11 cellular contexts compared by ENCODE assay signal in the genomic region with DNA sequence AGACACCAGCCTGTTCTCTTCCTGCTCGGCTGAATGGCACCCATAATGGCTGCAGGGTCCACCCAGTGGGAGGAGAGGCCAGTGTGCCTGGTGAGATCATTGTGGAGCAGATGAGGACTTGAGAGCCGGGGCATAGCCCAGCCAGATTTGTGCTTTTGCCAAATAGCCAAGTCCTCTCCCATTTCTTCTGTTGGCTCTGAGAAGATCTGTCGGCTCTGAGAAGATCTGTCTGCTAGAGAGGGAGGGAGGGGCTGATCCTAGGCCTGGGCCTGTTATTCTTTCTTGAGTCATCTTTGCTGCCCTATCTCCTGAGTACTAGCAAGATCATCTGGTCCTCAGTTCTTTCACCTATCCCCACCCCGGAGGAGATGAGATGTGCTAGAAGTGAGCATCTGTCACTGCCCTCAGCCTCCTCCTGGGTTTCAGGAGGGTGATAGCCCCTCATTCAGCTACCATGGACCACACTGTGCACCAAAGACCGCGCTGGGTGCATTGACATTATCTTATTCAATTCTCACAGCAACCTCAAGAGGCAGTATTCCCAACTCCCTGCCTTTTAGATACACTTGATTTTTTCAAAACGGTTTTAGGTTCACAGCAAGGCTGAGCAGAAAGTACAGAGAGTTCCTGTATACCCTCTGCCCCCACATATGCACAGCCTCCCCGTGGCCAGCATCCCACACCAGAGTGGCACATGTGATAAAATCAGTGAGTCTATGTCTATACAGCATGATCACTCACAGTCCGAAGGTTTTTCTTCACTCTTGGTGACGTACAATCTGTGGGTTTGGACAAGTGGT.
DNase-seq lines count a peak whose midpoint lies in the region; ATAC-seq, FAIRE-seq and TF ChIP-seq lines count a peak whose summit lies in the region.
"Had no signal": no experiment of that assay in that cellular context is flagged by ENCODE, and none has a peak within 500 bp of the region (broad histone marks: within the 10 kb centered on the region; RNA-seq: fewer than 3 reads in every experiment).

No MANE protein-coding gene starts in this region.

- H3K4me1 ChIP-seq in tibial artery, result peaks cover 0 to 55% (median 25%) of the 10 kb centered on the region in 4 donors

- TF ChIP-seq CTCF in fibroblast of the aortic adventitia (IDR thresholded peaks at IDR 0.05; ENCODE audit: insufficient read depth, low read length) (peak; percentile 50), tibial artery (IDR thresholded peaks at IDR 0.05) (peak; percentile 45 to 53)

- intact Hi-C loops in tibial artery (cut with DNase I; ENCODE audit: low total_unique reads), result loop anchor here (5.0 to 10.0 kb wide), 3 partner anchors 234 to 541 kb away; no protein-coding TSS in a partner anchor

- no peaks in the 10 kb centered on the region for H3K27me3 ChIP-seq in tibial artery

- peak overlapping the region; percentile 44 to 53 for H3K27ac ChIP-seq in tibial artery

- peak; percentile 55 for DNase-seq in NCI-H82 (lab: John Stamatoyannopoulos, UW)
- DNase-seq in NCI-H82 treated with DMSO at 0.1 percent for 48 hours (lab: John Stamatoyannopoulos, UW; ENCODE audit: unreplicated experiment), result no peak
- peak; percentile 53 for DNase-seq in SK-MEL-5 (ENCODE audit: low read depth, low spot score)
- DNase-seq in fibroblast of the aortic adventitia (ENCODE audit: low read depth), result peak; percentile 86
- DNase-seq in tibial artery, result peak in 1 of 2 donors; percentile 65
- no peak for DNase-seq in RCC 7860 (ENCODE audit: low spot score)
- DNase-seq in islet precursor cell, result no peak
- DNase-seq: activated naive CD8-positive, alpha-beta T cell treated with anti-CD3 and anti-CD28 coated beads, Interleukin-2, amount 10 ng/mL, durations not matched to agents 7 days and 5 days; CD8-positive, alpha-beta memory T cell; NCI-H2171 treated with DMSO at 0.1 percent for 48 hours had no signal

- FAIRE-seq in RCC 7860 (lab: Jason Lieb, UNC), result no peak

- H3K9me3 ChIP-seq in tibial artery, result no peaks in the 10 kb centered on the region

- H3K4me3 ChIP-seq in fibroblast of the aortic adventitia (ENCODE audit: low read depth, low read length) (no peak overlapping the region), tibial artery (no peak overlapping the region)

- no peak for ATAC-seq in HG03432 (IDR thresholded peaks at IDR 0.05; ENCODE audit: unreplicated experiment)

- in situ Hi-C loops in SK-MEL-5 (cut with HindIII; ENCODE audit: low pct_unique_long_range_greater_than_20kb, low sequenced_read_pairs), result no loop called here

- H3K36me3 ChIP-seq in tibial artery, result no peaks in the 10 kb centered on the region

Comparison
In these comparisons a context has a peak if more than half of its experiments do, and no peak if none do; other contexts are left out.
1. DNase-seq: peak in NCI-H82 (single experiment), SK-MEL-5 (single experiment) and fibroblast of the aortic adventitia (single experiment); none in NCI-H82 treated with DMSO at 0.1 percent for 48 hours (single experiment), RCC 7860 (single experiment) and islet precursor cell (single experiment).